33 cellular contexts compared by ENCODE assay signal in the genomic region with DNA sequence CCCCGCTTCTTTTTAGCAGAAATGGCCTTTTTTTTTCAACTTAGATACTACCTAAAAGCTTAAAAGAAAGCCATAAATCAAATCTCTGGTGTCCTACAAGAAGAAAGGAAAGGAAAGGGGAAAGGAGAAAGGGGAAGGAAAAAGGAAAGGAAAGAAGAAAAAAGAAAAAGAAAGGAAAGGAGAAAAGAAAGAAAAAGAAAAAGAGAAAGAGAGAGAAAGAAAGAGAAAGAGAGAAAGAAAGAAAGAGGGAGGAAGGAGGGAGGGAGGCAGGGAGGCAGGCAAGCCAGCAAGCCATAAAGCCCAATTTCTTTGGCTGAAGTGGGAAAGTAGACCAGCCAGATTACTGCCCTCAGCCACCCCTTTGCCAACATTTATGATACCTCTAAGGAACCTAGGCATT. TPM values are rescaled to one million over a fixed set of nuclear protein-coding genes. Genes with fewer than 3 reads are reported as not detected.
"Had no signal": no experiment of that assay in that cellular context is flagged by ENCODE, and none has a peak within 500 bp of the region (broad histone marks: within the 10 kb centered on the region; RNA-seq: fewer than 3 reads in every experiment).

No MANE protein-coding gene starts in this region.

- H3K4me2 ChIP-seq: hepatocyte, smooth muscle cell had no signal

- DNase-seq: activated CD4-positive, alpha-beta T cell treated with anti-CD3 and anti-CD28 coated beads, Interleukin-2, amount 10 ng/mL, durations not matched to agents 24 days and 14 days; activated CD4-positive, CD25-positive, alpha-beta regulatory T cell treated with anti-CD3 and anti-CD28 coated beads, Interleukin-2, amount 50 U/mL, for 72 hours; activated CD8-positive, alpha-beta T cell treated with anti-CD3 and anti-CD28 coated beads for 36 hours; activated gamma-delta T cell treated with Interleukin-2 at 50 U/mL for 16 hours; anterior cingulate cortex; body of pancreas; cerebellar nuclear complex; colonic mucosa; dorsolateral prefrontal cortex; effector memory CD4-positive, alpha-beta T cell; left cardiac atrium; left ventricle myocardium superior; nucleus accumbens; stimulated activated CD4-positive, alpha-beta T cell treated with anti-CD3 and anti-CD28 coated beads, Interleukin-1b, Interleukin-23, amount 100 ng/mL, for 48 hours; stimulated activated CD4-positive, alpha-beta T cell treated with anti-CD3 and anti-CD28 coated beads, Interleukin-4, amount 100 ng/mL, for 4 hours; stimulated activated CD8-positive, alpha-beta memory T cell treated with anti-CD3 and anti-CD28 coated beads, Interleukin-4, amount 100 ng/mL, for 48 hours; stimulated activated naive CD4-positive, alpha-beta T cell; T-cell; testis; transverse colon had no signal

- H3K9ac ChIP-seq: parathyroid adenoma had no signal

- H3K4me3 Mint-ChIP-seq: activated CD4-positive, alpha-beta T cell treated with anti-CD3 and anti-CD28 coated beads, Interleukin-2, amount 10 ng/mL, durations not matched to agents 24 days and 14 days; activated CD8-positive, alpha-beta T cell treated with anti-CD3 and anti-CD28 coated beads for 36 hours; T-cell had no signal

- H3K4me3 ChIP-seq: body of pancreas, colonic mucosa, dorsolateral prefrontal cortex, gastroesophageal sphincter, hepatocyte, right atrium auricular region, smooth muscle cell, testis, transverse colon had no signal

- ATAC-seq: activated CD8-positive, alpha-beta T cell treated with anti-CD3 and anti-CD28 coated beads for 36 hours; activated naive CD4-positive, alpha-beta T cell treated with anti-CD3 and anti-CD28 coated beads, Interleukin-2, amount 50 U/mL, for 72 hours; body of pancreas; gastroesophageal sphincter; left cardiac atrium; left ventricle myocardium superior; T-cell had no signal

- H2AFZ ChIP-seq: hepatocyte, parathyroid adenoma had no signal

- H3K27ac Mint-ChIP-seq: activated CD4-positive, alpha-beta T cell treated with anti-CD3 and anti-CD28 coated beads, Interleukin-2, amount 10 ng/mL, durations not matched to agents 24 days and 14 days; T-cell had no signal

- H3K9me3 ChIP-seq: body of pancreas, colonic mucosa, testis, transverse colon had no signal

- H3K4me1 ChIP-seq: body of pancreas, colonic mucosa, gastroesophageal sphincter, parathyroid adenoma, right atrium auricular region, testis, transverse colon had no signal

- H3K27ac ChIP-seq: body of pancreas, colonic mucosa, dorsolateral prefrontal cortex, gastroesophageal sphincter, hepatocyte, parathyroid adenoma, right atrium auricular region, testis, transverse colon had no signal

- FAIRE-seq: endothelial cell of umbilical vein, keratinocyte had no signal

- H3K27me3 ChIP-seq: body of pancreas, colonic mucosa, dorsolateral prefrontal cortex, gastroesophageal sphincter, hepatocyte, right atrium auricular region, testis, transverse colon had no signal

- H3K27me3 Mint-ChIP-seq: activated CD4-positive, alpha-beta T cell treated with anti-CD3 and anti-CD28 coated beads, Interleukin-2, amount 10 ng/mL, durations not matched to agents 24 days and 14 days; activated CD8-positive, alpha-beta T cell treated with anti-CD3 and anti-CD28 coated beads for 36 hours; T-cell had no signal

RNA-seq across cellular contexts. Expression of a gene that starts 32.5 kb away (rescaled TPM):
- total RNA-seq: activated CD4-positive, alpha-beta T cell treated with anti-CD3 and anti-CD28 coated beads, Interleukin-2, amount 10 ng/mL, durations not matched to agents 24 days and 14 days; activated CD8-positive, alpha-beta T cell treated with anti-CD3 and anti-CD28 coated beads for 36 hours; activated naive CD4-positive, alpha-beta T cell treated with anti-CD3 and anti-CD28 coated beads, Interleukin-2, amount 50 U/mL, for 72 hours; body of pancreas; colonic mucosa; endothelial cell of umbilical vein; fibroblast of lung; fibroblast of villous mesenchyme; gastroesophageal sphincter; lung microvascular endothelial cell; mesenteric fat pad; pulmonary artery endothelial cell; transverse colon had no signal
